ENCODE assay signal across 20 cellular contexts in the genomic region with DNA sequence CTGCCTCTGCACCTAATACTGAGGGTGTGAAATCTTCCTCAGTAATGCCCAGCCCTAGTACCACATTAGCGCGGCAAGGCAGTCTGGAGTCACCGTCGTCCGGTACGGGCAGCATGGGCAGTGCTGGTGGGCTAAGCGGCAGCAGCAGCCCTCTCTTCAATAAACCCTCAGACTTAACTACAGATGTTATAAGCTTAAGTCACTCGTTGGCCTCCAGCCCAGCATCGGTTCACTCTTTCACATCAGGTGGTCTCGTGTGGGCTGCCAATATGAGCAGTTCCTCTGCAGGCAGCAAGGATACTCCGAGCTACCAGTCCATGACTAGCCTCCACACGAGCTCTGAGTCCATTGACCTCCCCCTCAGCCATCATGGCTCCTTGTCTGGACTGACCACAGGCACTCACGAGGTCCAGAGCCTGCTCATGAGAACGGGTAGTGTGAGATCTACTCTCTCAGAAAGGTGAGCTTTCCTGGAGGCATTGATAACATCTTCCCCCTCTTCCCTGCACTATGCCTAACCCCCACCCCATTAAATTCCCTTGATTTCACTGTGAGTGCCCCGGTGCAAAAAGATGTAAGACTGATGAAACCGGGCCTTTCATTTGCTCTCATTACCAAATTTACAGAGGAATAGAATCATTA.
DNase-seq lines count a peak whose midpoint lies in the region; ATAC-seq lines count a peak whose summit lies in the region.
"Had no signal": no experiment of that assay in that cellular context is flagged by ENCODE, and none has a peak within 500 bp of the region (broad histone marks: within the 10 kb centered on the region; RNA-seq: fewer than 3 reads in every experiment).

No MANE protein-coding gene starts in this region.

- H3K36me3 Mint-ChIP-seq in stimulated activated memory B cell treated with anti-CD40 and anti-IgM and Interleukin-4, amounts not matched to agents 10 μg/mL and 1 μg/mL and 100 μg/mL, for 72 hours = no peaks in the 10 kb centered on the region
- H3K36me3 Mint-ChIP-seq: naive thymus-derived CD8-positive, alpha-beta T cell; T-cell had no signal

- DNase-seq in DMS 273 (lab: John Stamatoyannopoulos, UW; ENCODE audit: unreplicated experiment) (peak; percentile 23), DMS 273 treated with DMSO at 0.1 percent for 48 hours (lab: John Stamatoyannopoulos, UW) (no peak), SK-N-DZ (ENCODE audit: low spot score) (peak; percentile 4), fibroblast of the conjunctiva (ENCODE audit: low read depth) (peak; percentile 3), NOMO-1 treated with dmso at 0.1 percent for 144 hours (lab: John Stamatoyannopoulos, UW; ENCODE audit: unreplicated experiment) (no peak), T1000 (lab: John Stamatoyannopoulos, UW) (no peak), ecto neural progenitor cell (ENCODE audit: low spot score) (no peak)
- DNase-seq: activated CD4-positive, alpha-beta T cell treated with anti-CD3 and anti-CD28 coated beads, Interleukin-2, amount 50 U/mL, for 1 hour; amygdala; BE2C; H7; hippocampal formation; kidney glomerular epithelial cell; mesendoderm; naive thymus-derived CD8-positive, alpha-beta T cell; stimulated activated CD4-positive, alpha-beta T cell treated with anti-CD3 and anti-CD28 coated beads, Interleukin-2, amount 100 ng/mL, for 24 hours; stimulated activated naive CD8-positive, alpha-beta T cell treated with anti-CD3 and anti-CD28 coated beads, Interleukin-15, amount 100 ng/mL, for 72 hours; T-cell had no signal

- no peaks in the 10 kb centered on the region for H3K4me1 Mint-ChIP-seq in stimulated activated memory B cell treated with anti-CD40 and anti-IgM and Interleukin-4, amounts not matched to agents 10 μg/mL and 1 μg/mL and 100 μg/mL, for 72 hours
- H3K4me1 Mint-ChIP-seq: naive thymus-derived CD8-positive, alpha-beta T cell; stimulated activated naive CD8-positive, alpha-beta T cell treated with anti-CD3 and anti-CD28 coated beads, Interleukin-15, amount 100 ng/mL, for 72 hours; T-cell had no signal

- H3K27me3 Mint-ChIP-seq in stimulated activated memory B cell treated with anti-CD40 and anti-IgM and Interleukin-4, amounts not matched to agents 10 μg/mL and 1 μg/mL and 100 μg/mL, for 72 hours = no peaks in the 10 kb centered on the region
- H3K27me3 Mint-ChIP-seq: naive thymus-derived CD8-positive, alpha-beta T cell; stimulated activated naive CD8-positive, alpha-beta T cell treated with anti-CD3 and anti-CD28 coated beads, Interleukin-15, amount 100 ng/mL, for 72 hours; T-cell had no signal

- no peak overlapping the region for H3K27ac Mint-ChIP-seq in stimulated activated memory B cell treated with anti-CD40 and anti-IgM and Interleukin-4, amounts not matched to agents 10 μg/mL and 1 μg/mL and 100 μg/mL, for 72 hours
- H3K27ac Mint-ChIP-seq: naive thymus-derived CD8-positive, alpha-beta T cell; T-cell had no signal

- H3K4me3 Mint-ChIP-seq in stimulated activated memory B cell treated with anti-CD40 and anti-IgM and Interleukin-4, amounts not matched to agents 10 μg/mL and 1 μg/mL and 100 μg/mL, for 72 hours = no peak overlapping the region
- H3K4me3 Mint-ChIP-seq: naive thymus-derived CD8-positive, alpha-beta T cell; stimulated activated naive CD8-positive, alpha-beta T cell treated with anti-CD3 and anti-CD28 coated beads, Interleukin-15, amount 100 ng/mL, for 72 hours; T-cell had no signal

- ATAC-seq in stimulated activated memory B cell treated with anti-CD40 and anti-IgM and Interleukin-4, amounts not matched to agents 10 μg/mL and 1 μg/mL and 100 μg/mL, for 72 hours = peak; percentile 24
- ATAC-seq: naive thymus-derived CD8-positive, alpha-beta T cell; Right ventricle myocardium inferior; stimulated activated naive CD8-positive, alpha-beta T cell treated with anti-CD3 and anti-CD28 coated beads, Interleukin-15, amount 100 ng/mL, for 72 hours; T-cell had no signal

- no peaks in the 10 kb centered on the region for H3K9me3 Mint-ChIP-seq in stimulated activated memory B cell treated with anti-CD40 and anti-IgM and Interleukin-4, amounts not matched to agents 10 μg/mL and 1 μg/mL and 100 μg/mL, for 72 hours

Comparison
In these comparisons a context has a peak if more than half of its experiments do, and no peak if none do; other contexts are left out.
1. DNase-seq: peak in DMS 273 (single experiment), SK-N-DZ (single experiment) and fibroblast of the conjunctiva (single experiment); none in DMS 273 treated with DMSO at 0.1 percent for 48 hours (single experiment), NOMO-1 treated with dmso at 0.1 percent for 144 hours (single experiment), T1000 (single experiment) and ecto neural progenitor cell (single experiment).